In the genomic region with DNA sequence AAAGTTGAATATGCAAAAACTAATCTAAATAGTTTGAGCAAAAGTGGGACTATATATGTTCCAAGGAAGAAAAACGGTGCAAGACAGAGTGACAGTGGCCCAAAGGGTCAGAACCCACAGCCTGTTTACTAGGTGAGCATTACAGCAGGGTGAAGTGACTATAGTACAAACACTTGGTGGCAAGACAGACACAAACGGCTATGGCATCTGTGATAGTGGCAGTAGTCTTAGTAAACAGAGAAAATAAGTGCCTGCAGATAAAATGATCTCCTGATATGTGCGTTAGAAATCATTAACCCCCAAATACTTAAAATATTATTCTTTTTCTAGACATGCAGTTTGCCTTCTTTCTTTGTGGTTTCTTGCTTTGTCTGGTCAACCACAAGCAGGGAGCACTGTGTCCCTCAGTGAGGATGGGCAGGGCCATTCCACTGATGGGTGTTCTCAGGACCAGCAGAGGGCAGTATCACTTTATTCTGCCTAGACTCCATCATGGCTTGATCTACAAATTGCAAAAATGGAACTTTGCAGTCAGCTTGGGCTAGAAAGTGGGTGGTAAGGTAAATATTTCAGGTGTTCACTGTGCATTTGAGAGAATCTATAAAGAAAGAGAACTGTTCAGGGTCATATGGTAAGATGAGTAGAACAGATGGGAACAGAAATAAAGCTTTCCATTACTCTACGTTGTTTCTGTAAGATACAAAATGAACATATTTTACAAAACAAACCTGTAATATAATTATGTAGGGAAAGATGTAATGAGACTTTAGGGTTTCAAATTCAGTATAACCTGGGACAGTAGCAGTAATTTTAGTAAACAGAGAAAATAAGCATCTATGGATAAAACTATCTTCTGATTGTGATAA, we compare ENCODE assay signal across 8 cellular contexts.
DNase-seq lines count a peak whose midpoint lies in the region; ATAC-seq and TF ChIP-seq lines count a peak whose summit lies in the region.

No MANE protein-coding gene starts in this region.

- no peak overlapping the region for H3K27ac Mint-ChIP-seq in activated naive CD4-positive, alpha-beta T cell treated with anti-CD3 and anti-CD28 coated beads for 36 hours

- H3K27me3 Mint-ChIP-seq in activated naive CD4-positive, alpha-beta T cell treated with anti-CD3 and anti-CD28 coated beads for 36 hours (ENCODE audit: low read depth): no peaks in the 10 kb centered on the region

- TF ChIP-seq POLR2A in gastrocnemius medialis (IDR thresholded peaks at IDR 0.05): no peak

- peak; percentile 50 to 74 (median 57) for TF ChIP-seq CTCF in gastrocnemius medialis (IDR thresholded peaks at IDR 0.05 in 4 of 5, conservative IDR thresholded peaks at IDR 0.05 in 1 of 5)

- peaks cover 30% of the 10 kb centered on the region for H3K4me1 Mint-ChIP-seq in activated naive CD4-positive, alpha-beta T cell treated with anti-CD3 and anti-CD28 coated beads for 36 hours (ENCODE audit: low read depth)

- no peaks in the 10 kb centered on the region for H3K4me1 ChIP-seq in gastrocnemius medialis

- peak; percentile 91 for TF ChIP-seq RAD21 in Ishikawa (IDR thresholded peaks at IDR 0.05; ENCODE audit: low read depth)

- H3K9me3 ChIP-seq in gastrocnemius medialis: no peaks in the 10 kb centered on the region

- ATAC-seq in GM21576 (IDR thresholded peaks at IDR 0.05; ENCODE audit: unreplicated experiment) (peak; percentile 88), left cardiac atrium (peak; percentile 88 to 90), gastrocnemius medialis (peak; percentile 75 to 87)

- H3K4me3 ChIP-seq in gastrocnemius medialis: no peak overlapping the region

- DNase-seq in GM03348 (ENCODE audit: low spot score) (peak; percentile 71), RPMI7951 (ENCODE audit: low read depth) (peak; percentile 82), left cardiac atrium (peak; percentile 50), gastrocnemius medialis (peak; percentile 6 to 36), middle frontal gyrus (ENCODE audit: extremely low spot score, low spot score) (no peak)
- DNase-seq in activated naive CD4-positive, alpha-beta T cell treated with anti-CD3 and anti-CD28 coated beads for 36 hours: peak; percentile 71

- H3K36me3 Mint-ChIP-seq in activated naive CD4-positive, alpha-beta T cell treated with anti-CD3 and anti-CD28 coated beads for 36 hours (ENCODE audit: low read depth): no peaks in the 10 kb centered on the region

- CTCF ChIA-PET in activated naive CD4-positive, alpha-beta T cell treated with anti-CD3 and anti-CD28 coated beads for 36 hours (lab: Charles Lee): interaction anchor here (0.7 to 2.6 kb wide), 10 partner anchors 8 to 462 kb away, joined by 3 to 20 read pairs (median 4); no protein-coding TSS in a partner anchor

- TF ChIP-seq EP300 in Ishikawa (IDR thresholded peaks at IDR 0.05; ENCODE audit: borderline replicate concordance): no peak

- in situ Hi-C loops in gastrocnemius medialis (cut with MboI; ENCODE audit: low sequenced_read_pairs in 4 of 4): loop anchor here (5.0 to 25.0 kb wide), 3 partner anchors 115 to 463 kb away; a partner anchor contains a TSS

- no peaks in the 10 kb centered on the region for H3K36me3 ChIP-seq in gastrocnemius medialis

- H3K27me3 ChIP-seq in gastrocnemius medialis: no peaks in the 10 kb centered on the region

- H3K9me3 Mint-ChIP-seq in activated naive CD4-positive, alpha-beta T cell treated with anti-CD3 and anti-CD28 coated beads for 36 hours: no peaks in the 10 kb centered on the region

- intact Hi-C loops in activated naive CD4-positive, alpha-beta T cell treated with anti-CD3 and anti-CD28 coated beads for 36 hours (cut with micrococcal nuclease): loop anchor here (1.0 to 2.0 kb wide), 5 partner anchors 111 to 461 kb away; no protein-coding TSS in a partner anchor
- intact Hi-C loops in left cardiac atrium (cut with DNase I) (loop anchor here in 1 of 2 donors (5.0 kb wide), 2 partner anchors 445 to 460 kb away; a partner anchor contains a TSS), gastrocnemius medialis (cut with DNase I; ENCODE audit: low total_unique reads) (loop anchor here (1.0 to 5.0 kb wide), 4 partner anchors 103 to 461 kb away; a partner anchor contains a TSS)

- no peak overlapping the region for H3K27ac ChIP-seq in gastrocnemius medialis

- H3K4me3 Mint-ChIP-seq in activated naive CD4-positive, alpha-beta T cell treated with anti-CD3 and anti-CD28 coated beads for 36 hours: no peak overlapping the region

TF ChIP-seq in Ishikawa, 13 proteins besides CTCF, POLR2A, EP300 and RAD21:
- TF ChIP-seq, protein P1, sequence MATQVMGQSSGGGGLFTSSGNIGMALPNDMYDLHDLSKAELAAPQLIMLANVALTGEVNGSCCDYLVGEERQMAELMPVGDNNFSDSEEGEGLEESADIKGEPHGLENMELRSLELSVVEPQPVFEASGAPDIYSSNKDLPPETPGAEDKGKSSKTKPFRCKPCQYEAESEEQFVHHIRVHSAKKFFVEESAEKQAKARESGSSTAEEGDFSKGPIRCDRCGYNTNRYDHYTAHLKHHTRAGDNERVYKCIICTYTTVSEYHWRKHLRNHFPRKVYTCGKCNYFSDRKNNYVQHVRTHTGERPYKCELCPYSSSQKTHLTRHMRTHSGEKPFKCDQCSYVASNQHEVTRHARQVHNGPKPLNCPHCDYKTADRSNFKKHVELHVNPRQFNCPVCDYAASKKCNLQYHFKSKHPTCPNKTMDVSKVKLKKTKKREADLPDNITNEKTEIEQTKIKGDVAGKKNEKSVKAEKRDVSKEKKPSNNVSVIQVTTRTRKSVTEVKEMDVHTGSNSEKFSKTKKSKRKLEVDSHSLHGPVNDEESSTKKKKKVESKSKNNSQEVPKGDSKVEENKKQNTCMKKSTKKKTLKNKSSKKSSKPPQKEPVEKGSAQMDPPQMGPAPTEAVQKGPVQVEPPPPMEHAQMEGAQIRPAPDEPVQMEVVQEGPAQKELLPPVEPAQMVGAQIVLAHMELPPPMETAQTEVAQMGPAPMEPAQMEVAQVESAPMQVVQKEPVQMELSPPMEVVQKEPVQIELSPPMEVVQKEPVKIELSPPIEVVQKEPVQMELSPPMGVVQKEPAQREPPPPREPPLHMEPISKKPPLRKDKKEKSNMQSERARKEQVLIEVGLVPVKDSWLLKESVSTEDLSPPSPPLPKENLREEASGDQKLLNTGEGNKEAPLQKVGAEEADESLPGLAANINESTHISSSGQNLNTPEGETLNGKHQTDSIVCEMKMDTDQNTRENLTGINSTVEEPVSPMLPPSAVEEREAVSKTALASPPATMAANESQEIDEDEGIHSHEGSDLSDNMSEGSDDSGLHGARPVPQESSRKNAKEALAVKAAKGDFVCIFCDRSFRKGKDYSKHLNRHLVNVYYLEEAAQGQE (IDR thresholded peaks at IDR 0.05; ENCODE audit: low read depth): no peak
- TF ChIP-seq TAF1 (IDR thresholded peaks at IDR 0.05; ENCODE audit: low read depth) (no peak), YY1 (IDR thresholded peaks at IDR 0.05; ENCODE audit: low read depth) (peak; percentile 45; the same call in 1 of the 2 replicates)
